In the genomic region with DNA sequence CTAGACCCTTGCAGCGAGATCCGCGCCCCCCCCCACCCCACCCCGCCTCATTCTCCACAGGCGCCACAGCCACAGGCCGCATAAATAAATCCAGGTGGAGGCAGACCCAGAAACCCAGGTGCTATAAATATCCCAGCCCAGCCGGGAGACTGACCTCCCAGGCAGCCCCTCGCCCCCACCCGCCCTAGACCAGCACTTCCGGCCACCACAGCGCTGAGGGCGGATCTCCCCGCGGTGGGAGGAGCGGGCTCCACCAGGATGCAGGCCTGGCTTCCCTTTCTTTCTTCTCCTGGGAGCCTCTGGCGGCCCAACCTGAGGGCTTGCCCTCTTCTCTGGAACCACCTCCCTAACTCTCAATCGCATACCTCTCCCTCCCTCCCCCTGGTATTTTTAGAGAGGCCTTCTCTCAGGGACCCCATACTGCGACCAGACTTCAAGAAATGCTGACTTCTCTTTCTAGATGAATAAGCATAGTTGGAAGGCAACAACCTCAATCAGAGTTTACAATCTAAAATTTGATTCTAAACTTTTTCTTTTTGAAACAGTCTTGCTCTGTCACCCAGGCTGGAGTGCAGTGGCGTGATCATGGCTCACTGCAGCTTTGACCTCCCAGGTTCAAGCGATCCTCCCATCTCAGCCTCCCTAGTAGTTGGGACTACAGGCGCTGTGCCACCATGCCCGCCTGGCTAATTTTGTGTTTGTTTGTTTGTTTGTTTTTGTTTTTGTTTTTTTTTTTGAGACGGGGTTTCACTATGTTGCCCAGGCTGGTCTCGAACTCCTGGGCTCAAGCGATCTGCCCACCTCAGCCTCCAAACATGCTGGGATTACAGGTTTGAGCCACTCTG, we compare ENCODE assay signal across 2 cellular contexts.
TF ChIP-seq lines count a peak whose summit lies in the region.

No MANE protein-coding gene starts in this region.

TF ChIP-seq in IMR-90, 13 proteins besides CTCF, POLR2A, EP300 and RAD21:
- TF ChIP-seq RFX5 (IDR thresholded peaks at IDR 0.05; ENCODE audit: low read depth, low read length), result no peak
- TF ChIP-seq, protein P1, sequence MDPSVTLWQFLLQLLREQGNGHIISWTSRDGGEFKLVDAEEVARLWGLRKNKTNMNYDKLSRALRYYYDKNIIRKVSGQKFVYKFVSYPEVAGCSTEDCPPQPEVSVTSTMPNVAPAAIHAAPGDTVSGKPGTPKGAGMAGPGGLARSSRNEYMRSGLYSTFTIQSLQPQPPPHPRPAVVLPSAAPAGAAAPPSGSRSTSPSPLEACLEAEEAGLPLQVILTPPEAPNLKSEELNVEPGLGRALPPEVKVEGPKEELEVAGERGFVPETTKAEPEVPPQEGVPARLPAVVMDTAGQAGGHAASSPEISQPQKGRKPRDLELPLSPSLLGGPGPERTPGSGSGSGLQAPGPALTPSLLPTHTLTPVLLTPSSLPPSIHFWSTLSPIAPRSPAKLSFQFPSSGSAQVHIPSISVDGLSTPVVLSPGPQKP (IDR thresholded peaks at IDR 0.05; ENCODE audit: borderline replicate concordance, low read depth, low read length), result no peak
- no peak for TF ChIP-seq BHLHE40 (IDR thresholded peaks at IDR 0.05; ENCODE audit: low read depth, low read length)
- TF ChIP-seq MXI1 (IDR thresholded peaks at IDR 0.05; ENCODE audit: borderline replicate concordance, low read depth, low read length), result no peak
- TF ChIP-seq, protein P2, sequence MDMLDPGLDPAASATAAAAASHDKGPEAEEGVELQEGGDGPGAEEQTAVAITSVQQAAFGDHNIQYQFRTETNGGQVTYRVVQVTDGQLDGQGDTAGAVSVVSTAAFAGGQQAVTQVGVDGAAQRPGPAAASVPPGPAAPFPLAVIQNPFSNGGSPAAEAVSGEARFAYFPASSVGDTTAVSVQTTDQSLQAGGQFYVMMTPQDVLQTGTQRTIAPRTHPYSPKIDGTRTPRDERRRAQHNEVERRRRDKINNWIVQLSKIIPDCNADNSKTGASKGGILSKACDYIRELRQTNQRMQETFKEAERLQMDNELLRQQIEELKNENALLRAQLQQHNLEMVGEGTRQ (IDR thresholded peaks at IDR 0.05; ENCODE audit: low read depth, low read length), result no peak

TF ChIP-seq in K562, 482 proteins besides CTCF, POLR2A, EP300 and RAD21:
- TF ChIP-seq ZBTB17 (CRISPR knock-in tag; IDR thresholded peaks at IDR 0.05), result no peak
- no peak for TF ChIP-seq ZNF354B (CRISPR knock-in tag; IDR thresholded peaks at IDR 0.05)
- no peak for TF ChIP-seq CBFB (CRISPR knock-in tag; IDR thresholded peaks at IDR 0.05)
- no peak for TF ChIP-seq ATF1 (CRISPR knock-in tag; IDR thresholded peaks at IDR 0.05)
- no peak for TF ChIP-seq ATF1 (tag; IDR thresholded peaks at IDR 0.05)
- TF ChIP-seq NR3C1 (CRISPR knock-in tag; IDR thresholded peaks at IDR 0.05), result no peak
- no peak for TF ChIP-seq TAF15 (IDR thresholded peaks at IDR 0.05; ENCODE audit: low read depth, low read length)
- no peak for TF ChIP-seq ZEB2 (IDR thresholded peaks at IDR 0.05)
- no peak for TF ChIP-seq RBM34 (IDR thresholded peaks at IDR 0.05; ENCODE audit: borderline replicate concordance, insufficient read depth, low read length)
- no peak for TF ChIP-seq ZNF224 (CRISPR knock-in tag; IDR thresholded peaks at IDR 0.05)
- no peak for TF ChIP-seq TCF7 (IDR thresholded peaks at IDR 0.05; ENCODE audit: borderline replicate concordance)
- no peak for TF ChIP-seq PML (IDR thresholded peaks at IDR 0.05; ENCODE audit: low read length)
- TF ChIP-seq, protein P3, sequence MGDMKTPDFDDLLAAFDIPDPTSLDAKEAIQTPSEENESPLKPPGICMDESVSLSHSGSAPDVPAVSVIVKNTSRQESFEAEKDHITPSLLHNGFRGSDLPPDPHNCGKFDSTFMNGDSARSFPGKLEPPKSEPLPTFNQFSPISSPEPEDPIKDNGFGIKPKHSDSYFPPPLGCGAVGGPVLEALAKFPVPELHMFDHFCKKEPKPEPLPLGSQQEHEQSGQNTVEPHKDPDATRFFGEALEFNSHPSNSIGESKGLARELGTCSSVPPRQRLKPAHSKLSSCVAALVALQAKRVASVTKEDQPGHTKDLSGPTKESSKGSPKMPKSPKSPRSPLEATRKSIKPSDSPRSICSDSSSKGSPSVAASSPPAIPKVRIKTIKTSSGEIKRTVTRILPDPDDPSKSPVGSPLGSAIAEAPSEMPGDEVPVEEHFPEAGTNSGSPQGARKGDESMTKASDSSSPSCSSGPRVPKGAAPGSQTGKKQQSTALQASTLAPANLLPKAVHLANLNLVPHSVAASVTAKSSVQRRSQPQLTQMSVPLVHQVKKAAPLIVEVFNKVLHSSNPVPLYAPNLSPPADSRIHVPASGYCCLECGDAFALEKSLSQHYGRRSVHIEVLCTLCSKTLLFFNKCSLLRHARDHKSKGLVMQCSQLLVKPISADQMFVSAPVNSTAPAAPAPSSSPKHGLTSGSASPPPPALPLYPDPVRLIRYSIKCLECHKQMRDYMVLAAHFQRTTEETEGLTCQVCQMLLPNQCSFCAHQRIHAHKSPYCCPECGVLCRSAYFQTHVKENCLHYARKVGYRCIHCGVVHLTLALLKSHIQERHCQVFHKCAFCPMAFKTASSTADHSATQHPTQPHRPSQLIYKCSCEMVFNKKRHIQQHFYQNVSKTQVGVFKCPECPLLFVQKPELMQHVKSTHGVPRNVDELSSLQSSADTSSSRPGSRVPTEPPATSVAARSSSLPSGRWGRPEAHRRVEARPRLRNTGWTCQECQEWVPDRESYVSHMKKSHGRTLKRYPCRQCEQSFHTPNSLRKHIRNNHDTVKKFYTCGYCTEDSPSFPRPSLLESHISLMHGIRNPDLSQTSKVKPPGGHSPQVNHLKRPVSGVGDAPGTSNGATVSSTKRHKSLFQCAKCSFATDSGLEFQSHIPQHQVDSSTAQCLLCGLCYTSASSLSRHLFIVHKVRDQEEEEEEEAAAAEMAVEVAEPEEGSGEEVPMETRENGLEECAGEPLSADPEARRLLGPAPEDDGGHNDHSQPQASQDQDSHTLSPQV (IDR thresholded peaks at IDR 0.05), result no peak
- TF ChIP-seq CBX5 (IDR thresholded peaks at IDR 0.05; ENCODE audit: borderline replicate concordance, low read depth), result no peak
- TF ChIP-seq BMI1 (IDR thresholded peaks at IDR 0.05; ENCODE audit: low read length), result no peak
- TF ChIP-seq, protein P4, sequence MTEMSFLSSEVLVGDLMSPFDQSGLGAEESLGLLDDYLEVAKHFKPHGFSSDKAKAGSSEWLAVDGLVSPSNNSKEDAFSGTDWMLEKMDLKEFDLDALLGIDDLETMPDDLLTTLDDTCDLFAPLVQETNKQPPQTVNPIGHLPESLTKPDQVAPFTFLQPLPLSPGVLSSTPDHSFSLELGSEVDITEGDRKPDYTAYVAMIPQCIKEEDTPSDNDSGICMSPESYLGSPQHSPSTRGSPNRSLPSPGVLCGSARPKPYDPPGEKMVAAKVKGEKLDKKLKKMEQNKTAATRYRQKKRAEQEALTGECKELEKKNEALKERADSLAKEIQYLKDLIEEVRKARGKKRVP (CRISPR knock-in tag; IDR thresholded peaks at IDR 0.05), result no peak
- no peak for TF ChIP-seq RUNX1 (IDR thresholded peaks at IDR 0.05; ENCODE audit: low read depth)
- no peak for TF ChIP-seq NFIC (IDR thresholded peaks at IDR 0.05)
- no peak for TF ChIP-seq DACH1 (IDR thresholded peaks at IDR 0.05; ENCODE audit: partially characterized antibody)
- TF ChIP-seq, protein P5, sequence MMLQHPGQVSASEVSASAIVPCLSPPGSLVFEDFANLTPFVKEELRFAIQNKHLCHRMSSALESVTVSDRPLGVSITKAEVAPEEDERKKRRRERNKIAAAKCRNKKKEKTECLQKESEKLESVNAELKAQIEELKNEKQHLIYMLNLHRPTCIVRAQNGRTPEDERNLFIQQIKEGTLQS (IDR thresholded peaks at IDR 0.05), result no peak
- TF ChIP-seq, protein P5 (CRISPR knock-in tag; conservative IDR thresholded peaks at IDR 0.05), result no peak
- no peak for TF ChIP-seq CBX3 (IDR thresholded peaks at IDR 0.05; ENCODE audit: borderline replicate concordance in 1 of 2, low read length in 2 of 2)
